ENCODE assay signal across 9 cellular contexts in genomic region chr11:102420547-102420946, GRCh38. TPM values are rescaled to one million over a fixed set of nuclear protein-coding genes. Genes with fewer than 3 reads are reported as not detected.
DNase-seq lines count a peak whose midpoint lies in the region; ATAC-seq and TF ChIP-seq lines count a peak whose summit lies in the region.
"Had no signal": no experiment of that assay in that cellular context is flagged by ENCODE, and none has a peak within 500 bp of the region (broad histone marks: within the 10 kb centered on the region; RNA-seq: fewer than 3 reads in every experiment).

No MANE protein-coding gene starts in this region.

- DNase-seq in Caco-2 (no peak), NCI-H1105 treated with DMSO at 0.1 percent for 48 hours (lab: John Stamatoyannopoulos, UW) (no peak), GDM1 (lab: John Stamatoyannopoulos, UW) (no peak), amygdala (lab: John Stamatoyannopoulos, UW) (no peak)
- DNase-seq in activated naive CD8-positive, alpha-beta T cell treated with anti-CD3 and anti-CD28 coated beads, Interleukin-2, amount 10 ng/mL, durations not matched to agents 7 days and 5 days: no peak
- DNase-seq: NCI-H446 had no signal

- H3K4me1 ChIP-seq in Caco-2: peaks cover 30% of the 10 kb centered on the region

- H3K27me3 ChIP-seq in Caco-2 (replicated peaks; ENCODE audit: control insufficient read depth, insufficient read depth, low read length): no peaks in the 10 kb centered on the region

- BruUV-seq in Caco-2 (replicated peaks; lab: Mats Ljungman, UMichigan): no TSS peak

- H3K27me3 Mint-ChIP-seq in Caco-2 (ENCODE audit: insufficient read depth, unreplicated experiment): no peaks in the 10 kb centered on the region
- no peaks in the 10 kb centered on the region for H3K27me3 Mint-ChIP-seq in activated naive CD8-positive, alpha-beta T cell treated with anti-CD3 and anti-CD28 coated beads, Interleukin-2, amount 10 ng/mL, durations not matched to agents 7 days and 5 days

- peaks cover 34% of the 10 kb centered on the region for H3K36me3 Mint-ChIP-seq in Caco-2 (ENCODE audit: insufficient read depth, unreplicated experiment)
- H3K36me3 Mint-ChIP-seq in activated naive CD8-positive, alpha-beta T cell treated with anti-CD3 and anti-CD28 coated beads, Interleukin-2, amount 10 ng/mL, durations not matched to agents 7 days and 5 days: peaks cover 63% of the 10 kb centered on the region

- intact Hi-C loops in Caco-2 (cut with micrococcal nuclease; ENCODE audit: unreplicated experiment): no loop called here

- H3K27ac Mint-ChIP-seq in Caco-2 (ENCODE audit: unreplicated experiment): peak overlapping the region; percentile 27
- H3K27ac Mint-ChIP-seq in activated naive CD8-positive, alpha-beta T cell treated with anti-CD3 and anti-CD28 coated beads, Interleukin-2, amount 10 ng/mL, durations not matched to agents 7 days and 5 days: peak overlapping the region; percentile 5

- POLR2A ChIA-PET in Caco-2 (lab: Charles Lee): no interaction called here
- POLR2A ChIA-PET in activated naive CD8-positive, alpha-beta T cell treated with anti-CD3 and anti-CD28 coated beads, Interleukin-2, amount 10 ng/mL, durations not matched to agents 7 days and 5 days (lab: Charles Lee): no interaction called here

- peaks cover 26% of the 10 kb centered on the region for H3K9me3 Mint-ChIP-seq in Caco-2 (ENCODE audit: unreplicated experiment)
- peaks cover 4% of the 10 kb centered on the region for H3K9me3 Mint-ChIP-seq in activated naive CD8-positive, alpha-beta T cell treated with anti-CD3 and anti-CD28 coated beads, Interleukin-2, amount 10 ng/mL, durations not matched to agents 7 days and 5 days

- CTCF ChIA-PET in Caco-2 (lab: Charles Lee): interaction anchor here (1.0 kb wide), 1 partner anchor 192 kb away, joined by 4 read pairs; no protein-coding TSS in a partner anchor

- 0 out of 2 replicates have a peak, but pooled peaks cover 2% of the 10 kb centered on the region for H3K36me3 ChIP-seq in Caco-2 (ENCODE audit: control insufficient read depth, insufficient read depth, low read length)

- H3K9me3 ChIP-seq in Caco-2: no peaks in the 10 kb centered on the region

- peaks cover 48% of the 10 kb centered on the region for H3K4me1 Mint-ChIP-seq in Caco-2 (ENCODE audit: low read depth, unreplicated experiment)
- peaks cover 64% of the 10 kb centered on the region for H3K4me1 Mint-ChIP-seq in activated naive CD8-positive, alpha-beta T cell treated with anti-CD3 and anti-CD28 coated beads, Interleukin-2, amount 10 ng/mL, durations not matched to agents 7 days and 5 days

- TF ChIP-seq CTCF in Caco-2 (IDR thresholded peaks at IDR 0.05; ENCODE audit: insufficient read depth in 1 of 2, low read depth in 1 of 2, low read length in 1 of 2, severe bottlenecking in 1 of 2, unreplicated experiment in 1 of 2): no peak

- H3K4me3 Mint-ChIP-seq in Caco-2 (ENCODE audit: unreplicated experiment): no peak overlapping the region
- no peak overlapping the region for H3K4me3 Mint-ChIP-seq in activated naive CD8-positive, alpha-beta T cell treated with anti-CD3 and anti-CD28 coated beads, Interleukin-2, amount 10 ng/mL, durations not matched to agents 7 days and 5 days

- H3K4me3 ChIP-seq in Caco-2 (ENCODE audit: low read depth, low read length): no peak overlapping the region

- peak; percentile 68 for ATAC-seq in GM19324 (IDR thresholded peaks at IDR 0.05; ENCODE audit: low FRiP score, unreplicated experiment)
- ATAC-seq in HG03064 (IDR thresholded peaks at IDR 0.05; ENCODE audit: low read depth, unreplicated experiment): peak; percentile 77
- no peak for ATAC-seq in activated naive CD8-positive, alpha-beta T cell treated with anti-CD3 and anti-CD28 coated beads, Interleukin-2, amount 10 ng/mL, durations not matched to agents 7 days and 5 days (ENCODE audit: low read depth)
- ATAC-seq in GM21526 (IDR thresholded peaks at IDR 0.05; ENCODE audit: low FRiP score, unreplicated experiment): no peak

RNA-seq across cellular contexts. Expression of gene TMEM123, which starts 32.0 kb away (rescaled TPM):
- total RNA-seq in Caco-2 (2022): 400 and 431 TPM in 2 replicates
- total RNA-seq in activated naive CD8-positive, alpha-beta T cell treated with anti-CD3 and anti-CD28 coated beads, Interleukin-2, amount 10 ng/mL, durations not matched to agents 7 days and 5 days: 100 to 1,000 TPM; 490 to 493 TPM

Comparison
In these comparisons a context has a peak if more than half of its experiments do, and no peak if none do; other contexts are left out.
1. ATAC-seq: peak in GM19324 (single experiment) and HG03064 (single experiment); none in activated naive CD8-positive, alpha-beta T cell treated with anti-CD3 and anti-CD28 coated beads, Interleukin-2, amount 10 ng/mL, durations not matched to agents 7 days and 5 days (single experiment) and GM21526 (single experiment).